Comparison of ENCODE assay signal across 13 cellular contexts in genomic region chr14:71647086-71647784, GRCh38.
A peak's percentile ranks its signal among the peaks of the same experiment; 100 is the strongest.
DNase-seq lines count a peak whose midpoint lies in the region; ATAC-seq and TF ChIP-seq lines count a peak whose summit lies in the region.
"Had no signal": no experiment of that assay in that cellular context is flagged by ENCODE, and none has a peak within 500 bp of the region (broad histone marks: within the 10 kb centered on the region; RNA-seq: fewer than 3 reads in every experiment).

No MANE protein-coding gene starts in this region.

- no peak overlapping the region for H3K9ac ChIP-seq in PC-3 (ENCODE audit: low read length)

- H3K4me1 ChIP-seq in PC-3 (ENCODE audit: insufficient read depth, low read length) (peaks cover 50% of the 10 kb centered on the region), upper lobe of right lung (peaks cover 5% of the 10 kb centered on the region)

- peak in 2 of 3 experiments; percentile 43 to 65 for DNase-seq in NCI-H1417 (lab: John Stamatoyannopoulos, UW)
- no peak for DNase-seq in NCI-H1417 treated with DMSO at 0.1 percent for 48 hours (lab: John Stamatoyannopoulos, UW)
- DNase-seq in PC-3, result peak; percentile 89
- DNase-seq in islet precursor cell, result peak; percentile 64
- no peak for DNase-seq in upper lobe of right lung
- no peak for DNase-seq in caudate nucleus (lab: John Stamatoyannopoulos, UW)
- DNase-seq: 8988T, activated T-cell treated with anti-CD3 and anti-CD28 coated beads for 4 hours, aorta, Kasumi-1, OCI-M1 had no signal

- POLR2A ChIA-PET in PC-3 (lab: Charles Lee; ENCODE audit: unreplicated experiment), result no interaction called here

- no peak overlapping the region for H2AFZ ChIP-seq in PC-3 (ENCODE audit: low read length)

- H3K27me3 ChIP-seq in PC-3 (ENCODE audit: low read length) (no peaks in the 10 kb centered on the region), upper lobe of right lung (no peaks in the 10 kb centered on the region)

- H4K20me1 ChIP-seq in PC-3 (ENCODE audit: low read length), result no peaks in the 10 kb centered on the region

- no peaks in the 10 kb centered on the region for H3K9me3 ChIP-seq in PC-3 (ENCODE audit: low read length)
- no peaks in the 10 kb centered on the region for H3K9me3 ChIP-seq in upper lobe of right lung

- CTCF ChIA-PET in PC-3 (lab: Charles Lee), result no interaction called here

- H3K79me2 ChIP-seq in PC-3 (ENCODE audit: low read length), result no peaks in the 10 kb centered on the region

- no peaks in the 10 kb centered on the region for H3K9me2 ChIP-seq in PC-3 (replicated peaks; ENCODE audit: low read length)

- intact Hi-C loops in PC-3 (cut with micrococcal nuclease) (no loop called here), upper lobe of right lung (cut with DNase I) (no loop called here)

- TF ChIP-seq CTCF in PC-3 (conservative IDR thresholded peaks at IDR 0.05; ENCODE audit: low read depth, low read length), result no peak
- no peak for TF ChIP-seq CTCF in upper lobe of right lung (IDR thresholded peaks at IDR 0.05)

- H3K4me3 ChIP-seq in PC-3 (ENCODE audit: low read length), result no peak overlapping the region
- H3K4me3 ChIP-seq in upper lobe of right lung, result no peak overlapping the region

- H3K27ac ChIP-seq in PC-3 (ENCODE audit: low read length), result peak overlapping the region; percentile 17; the same call in 1 of the 2 replicates
- peak overlapping the region; percentile 48 for H3K27ac ChIP-seq in upper lobe of right lung
- H3K27ac ChIP-seq in caudate nucleus (ENCODE audit: low read depth, low read length), result no peak overlapping the region

- no peaks in the 10 kb centered on the region for H3F3A ChIP-seq in PC-3 (ENCODE audit: low read length, unreplicated experiment)

- ATAC-seq in PC-3 (peak; percentile 41), upper lobe of right lung (peak; percentile 84), GM19397 (IDR thresholded peaks at IDR 0.05; ENCODE audit: unreplicated experiment) (no peak), HG03135 (IDR thresholded peaks at IDR 0.05; ENCODE audit: unreplicated experiment) (no peak)

- BruUV-seq in PC-3 (replicated peaks; lab: Mats Ljungman, UMichigan), result no TSS peak

- H3K36me3 ChIP-seq in PC-3 (ENCODE audit: low read depth, low read length) (peaks cover 10% of the 10 kb centered on the region), upper lobe of right lung (no peaks in the 10 kb centered on the region)

- peak overlapping the region; percentile 61 for H3K4me2 ChIP-seq in PC-3 (ENCODE audit: low read length)

Comparison
In these comparisons a context has a peak if more than half of its experiments do, and no peak if none do; other contexts are left out.
1. DNase-seq: peak in NCI-H1417 (2 of 3), PC-3 (single experiment) and islet precursor cell (single experiment); none in NCI-H1417 treated with DMSO at 0.1 percent for 48 hours (single experiment), upper lobe of right lung (single experiment) and caudate nucleus (0 of 61).
2. ATAC-seq: peak in PC-3 (single experiment) and upper lobe of right lung (single experiment); none in GM19397 (single experiment) and HG03135 (single experiment).